In the genomic region with DNA sequence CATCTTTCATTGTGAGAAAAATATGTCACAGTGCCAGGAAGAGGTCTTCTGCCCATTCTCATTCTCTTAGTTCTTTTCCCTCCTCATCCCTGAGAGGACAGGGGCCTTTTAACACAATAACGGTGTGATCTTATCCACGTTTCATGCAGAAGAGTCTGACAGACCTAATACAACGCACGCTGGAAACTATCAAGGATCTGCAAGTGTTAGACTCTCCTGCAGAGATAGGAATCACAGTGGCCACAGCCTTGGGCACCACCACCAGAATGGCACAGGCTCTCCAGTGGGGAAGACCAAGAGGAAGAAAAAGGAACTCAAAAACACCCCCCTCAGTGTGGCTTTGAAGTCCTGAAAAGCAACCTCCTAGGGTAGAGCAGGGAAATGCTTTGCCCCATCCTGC, we compare ENCODE assay signal across 24 cellular contexts.
DNase-seq lines count a peak whose midpoint lies in the region; ATAC-seq and TF ChIP-seq lines count a peak whose summit lies in the region.
"Had no signal": no experiment of that assay in that cellular context is flagged by ENCODE, and none has a peak within 500 bp of the region (broad histone marks: within the 10 kb centered on the region; RNA-seq: fewer than 3 reads in every experiment).

No MANE protein-coding gene starts in this region.

- H3K27me3 ChIP-seq in SK-N-SH (ENCODE audit: insufficient read depth) (no peaks in the 10 kb centered on the region), MM.1S (replicated peaks; ENCODE audit: insufficient read depth, low read length) (no peaks in the 10 kb centered on the region), endodermal cell (ENCODE audit: control insufficient read depth, insufficient read depth, low read length, poor library complexity, severe bottlenecking) (no peaks in the 10 kb centered on the region), neural progenitor cell (no peaks in the 10 kb centered on the region)
- H3K27me3 ChIP-seq: BE2C; BLaER1 treated with 17β-estradiol and CSF1 and Interleukin-3, amounts not matched to agents 10 nM and 100 nM had no signal

- H3F3A ChIP-seq in SK-N-SH (replicated peaks; ENCODE audit: insufficient read depth) (no peaks in the 10 kb centered on the region), MM.1S (ENCODE audit: insufficient read depth, low read length) (peaks cover 17% of the 10 kb centered on the region), neural progenitor cell (ENCODE audit: low read depth) (no peaks in the 10 kb centered on the region)

- H3K36me3 Mint-ChIP-seq in endodermal cell (ENCODE audit: low read depth) (peaks cover 15% of the 10 kb centered on the region), neural progenitor cell (peaks cover 3% of the 10 kb centered on the region)
- H3K36me3 Mint-ChIP-seq: CD14-positive monocyte; CD8-positive, alpha-beta memory T cell had no signal

- 30% methylated on average over 4 of the region's 4 CpGs for WGBS in SK-N-SH (ENCODE audit: low lambda C conversion rate)
- WGBS in endodermal cell (ENCODE audit: insufficient coverage in 1 of 2, insufficient read length in 1 of 2), 2 experiments = 40 to 59% methylated on average over 1 to 4 of the region's 4 CpGs

- ATAC-seq in SK-N-SH treated with all-trans-retinoic acid at 6 μM for 48 hours (no peak; the same call in 2 of the 3 replicates), GM18502 (IDR thresholded peaks at IDR 0.05; ENCODE audit: poor library complexity, unreplicated experiment) (no peak), GM18511 (IDR thresholded peaks at IDR 0.05; ENCODE audit: unreplicated experiment) (no peak)
- ATAC-seq: HCT116 had no signal

- peaks cover 0 to 9% of the 10 kb centered on the region in 2 experiments for H3K36me3 ChIP-seq in SK-N-SH (replicated peaks in 1 of 2; ENCODE audit: control insufficient read depth in 1 of 2, insufficient read depth in 2 of 2, low read length in 1 of 2)
- H3K36me3 ChIP-seq in MM.1S (replicated peaks; ENCODE audit: insufficient read depth, low read length) = no peaks in the 10 kb centered on the region
- no peaks in the 10 kb centered on the region for H3K36me3 ChIP-seq in endodermal cell (ENCODE audit: control insufficient read depth, insufficient read depth, low read length)
- H3K36me3 ChIP-seq in neural progenitor cell = no peaks in the 10 kb centered on the region
- H3K36me3 ChIP-seq: BLaER1 treated with 17β-estradiol and CSF1 and Interleukin-3, amounts not matched to agents 10 nM and 100 nM had no signal

- H2AFZ ChIP-seq in SK-N-SH (ENCODE audit: low read depth) (no peak overlapping the region), MM.1S (ENCODE audit: low read length) (0 out of 2 replicates have a peak overlapping the region, but pooled peaks have one; percentile 29), neural progenitor cell (replicated peaks) (no peak overlapping the region)
- H2AFZ ChIP-seq: GM23248 had no signal

- H3K9me3 Mint-ChIP-seq in endodermal cell (no peaks in the 10 kb centered on the region), neural progenitor cell (no peaks in the 10 kb centered on the region)
- H3K9me3 Mint-ChIP-seq: CD4-positive, alpha-beta T cell; CD8-positive, alpha-beta memory T cell; H9 had no signal

- DNase-seq in SK-N-SH (peak; percentile 40), MM.1S (no peak), endodermal cell (peak; percentile 65), neural progenitor cell (ENCODE audit: low spot score) (no peak), mucosa of gallbladder (ENCODE audit: low spot score) (no peak)
- DNase-seq: ACHN; AML-193; BE2C; CD4-positive, alpha-beta T cell; CD8-positive, alpha-beta memory T cell; DMS 273 treated with DMSO at 0.1 percent for 48 hours; DMS79; EL; GF-D8; GM23248; H9 had no signal

- no peak for TF ChIP-seq RAD21 in SK-N-SH (IDR thresholded peaks at IDR 0.05; ENCODE audit: low read length)

- H3K27ac Mint-ChIP-seq in endodermal cell (no peak overlapping the region), neural progenitor cell (peak overlapping the region; percentile 30)
- H3K27ac Mint-ChIP-seq: CD14-positive monocyte; CD4-positive, alpha-beta T cell; CD8-positive, alpha-beta memory T cell; H9 had no signal

- no peaks in the 10 kb centered on the region for H3K9me3 ChIP-seq in SK-N-SH
- H3K9me3 ChIP-seq in MM.1S (replicated peaks; ENCODE audit: insufficient read depth, low read length) = no peaks in the 10 kb centered on the region
- H3K9me3 ChIP-seq in endodermal cell (ENCODE audit: control insufficient read depth, low read length) = no peaks in the 10 kb centered on the region
- H3K9me3 ChIP-seq in neural progenitor cell (ENCODE audit: low read depth) = no peaks in the 10 kb centered on the region
- H3K9me3 ChIP-seq: BE2C; BLaER1 treated with 17β-estradiol and CSF1 and Interleukin-3, amounts not matched to agents 10 nM and 100 nM had no signal

- H3K4me1 ChIP-seq in SK-N-SH (ENCODE audit: control insufficient read depth in 1 of 2, insufficient read depth in 2 of 2, low read depth in 1 of 2, low read length in 1 of 2) = peaks cover 0 to 18% of the 10 kb centered on the region in 2 experiments; a peak in 2 of 4 replicates
- peaks cover 26% of the 10 kb centered on the region for H3K4me1 ChIP-seq in MM.1S (ENCODE audit: low read length)
- peaks cover 24% of the 10 kb centered on the region for H3K4me1 ChIP-seq in endodermal cell (ENCODE audit: control insufficient read depth, insufficient read depth, low read length)
- H3K4me1 ChIP-seq in neural progenitor cell = no peaks in the 10 kb centered on the region

- H3K4me3 Mint-ChIP-seq in endodermal cell = no peak overlapping the region
- H3K4me3 Mint-ChIP-seq in neural progenitor cell = no peak overlapping the region
- H3K4me3 Mint-ChIP-seq: CD14-positive monocyte; CD4-positive, alpha-beta T cell; CD8-positive, alpha-beta memory T cell; H9 had no signal

- H3K79me2 ChIP-seq in SK-N-SH (ENCODE audit: insufficient read depth) (no peaks in the 10 kb centered on the region), MM.1S (ENCODE audit: low read length) (no peaks in the 10 kb centered on the region), neural progenitor cell (ENCODE audit: low read depth) (no peaks in the 10 kb centered on the region)

- CTCF ChIA-PET in SK-N-SH (lab: Yijun Ruan, JAX) = interaction anchor here (0.7 to 1.8 kb wide), 4 partner anchors 20 to 294 kb away, joined by 3 to 4 read pairs (median 3); no protein-coding TSS in a partner anchor

- TF ChIP-seq CTCF in SK-N-SH (IDR thresholded peaks at IDR 0.05) (no peak), MM.1S (IDR thresholded peaks at IDR 0.05; ENCODE audit: low read length) (no peak), endodermal cell (conservative IDR thresholded peaks at IDR 0.05) (no peak), neural progenitor cell (IDR thresholded peaks at IDR 0.05) (no peak)

- POLR2A ChIA-PET in SK-N-SH (lab: Yijun Ruan, JAX) = no interaction called here

- peaks cover 28% of the 10 kb centered on the region for H3K4me1 Mint-ChIP-seq in endodermal cell
- peaks cover 10% of the 10 kb centered on the region for H3K4me1 Mint-ChIP-seq in neural progenitor cell
- H3K4me1 Mint-ChIP-seq: CD14-positive monocyte; CD8-positive, alpha-beta memory T cell had no signal

- H3K27me3 Mint-ChIP-seq in endodermal cell (ENCODE audit: insufficient read depth) = no peaks in the 10 kb centered on the region
- H3K27me3 Mint-ChIP-seq in neural progenitor cell (ENCODE audit: insufficient read depth, low read depth) = no peaks in the 10 kb centered on the region
- H3K27me3 Mint-ChIP-seq: CD4-positive, alpha-beta T cell; CD8-positive, alpha-beta memory T cell had no signal

- H4K20me1 ChIP-seq in SK-N-SH (ENCODE audit: insufficient read depth) = no peaks in the 10 kb centered on the region
- H4K20me1 ChIP-seq in MM.1S (ENCODE audit: insufficient read depth, low read length) = no peaks in the 10 kb centered on the region
- no peaks in the 10 kb centered on the region for H4K20me1 ChIP-seq in neural progenitor cell (ENCODE audit: low read depth)
- H4K20me1 ChIP-seq: BLaER1 treated with 17β-estradiol and CSF1 and Interleukin-3, amounts not matched to agents 10 nM and 100 nM had no signal

- H3K9me2 ChIP-seq in SK-N-SH (no peaks in the 10 kb centered on the region), MM.1S (replicated peaks; ENCODE audit: insufficient read depth, low read length) (no peaks in the 10 kb centered on the region)

- H3K4me2 ChIP-seq in SK-N-SH = no peak overlapping the region
- peak overlapping the region; percentile 76 for H3K4me2 ChIP-seq in MM.1S (ENCODE audit: low read depth, low read length)
- no peak overlapping the region for H3K4me2 ChIP-seq in neural progenitor cell

- peak in 1 of 2 experiments; percentile 54; a peak in 1 of 4 replicates for TF ChIP-seq EP300 in SK-N-SH (IDR thresholded peaks at IDR 0.05; ENCODE audit: borderline replicate concordance in 1 of 2, low read depth in 1 of 2, low read length in 1 of 2)

- peak overlapping the region in 1 of 2 experiments; percentile 65; a peak in 2 of 4 replicates for H3K27ac ChIP-seq in SK-N-SH (ENCODE audit: low read depth in 2 of 2, low read length in 1 of 2)
- H3K27ac ChIP-seq in MM.1S (ENCODE audit: low read length) = peak overlapping the region; percentile 57; the same call in 1 of the 2 replicates
- H3K27ac ChIP-seq in endodermal cell (ENCODE audit: low read depth, low read length) = no peak overlapping the region
- no peak overlapping the region for H3K27ac ChIP-seq in neural progenitor cell
- H3K27ac ChIP-seq: 22Rv1; BLaER1 treated with 17β-estradiol and CSF1 and Interleukin-3, amounts not matched to agents 10 nM and 100 nM; GM23248 had no signal

- H3K4me3 ChIP-seq in SK-N-SH (ENCODE audit: low read depth in 2 of 2, low read length in 1 of 2) (no peak overlapping the region), MM.1S (ENCODE audit: low read length) (no peak overlapping the region), endodermal cell (ENCODE audit: low read length) (no peak overlapping the region), neural progenitor cell (no peak overlapping the region)
- H3K4me3 ChIP-seq: BLaER1 treated with 17β-estradiol and CSF1 and Interleukin-3, amounts not matched to agents 10 nM and 100 nM; GM12878; GM23248 had no signal

- H3K9ac ChIP-seq in SK-N-SH (no peak overlapping the region), MM.1S (ENCODE audit: low read length) (no peak overlapping the region; the same call in 1 of the 2 replicates), endodermal cell (ENCODE audit: extremely low read depth, low read length, poor library complexity, severe bottlenecking) (no peak overlapping the region), neural progenitor cell (no peak overlapping the region)
- H3K9ac ChIP-seq: BLaER1 treated with 17β-estradiol and CSF1 and Interleukin-3, amounts not matched to agents 10 nM and 100 nM; GM23248 had no signal

TF ChIP-seq in SK-N-SH, 30 proteins besides CTCF, POLR2A, EP300 and RAD21 (continues in another document):
- no peak for TF ChIP-seq TCF12 (IDR thresholded peaks at IDR 0.05)
- no peak for TF ChIP-seq JUND (IDR thresholded peaks at IDR 0.05)
- 0 out of 2 replicates have a peak, but pooled peaks have one; percentile 37 for TF ChIP-seq FOXJ3 (CRISPR knock-in tag; IDR thresholded peaks at IDR 0.05)
- no peak for TF ChIP-seq GABPA (IDR thresholded peaks at IDR 0.05; ENCODE audit: low read depth)

TF ChIP-seq in SK-N-SH treated with all-trans-retinoic acid at 6 μM for 48 hours, 23 proteins besides CTCF, POLR2A, EP300 and RAD21 (continues in another document):
- no peak for TF ChIP-seq TCF4 (CRISPR knock-in tag; IDR thresholded peaks at IDR 0.05; ENCODE audit: borderline replicate concordance)

Comparison
In these comparisons a context has a peak if more than half of its experiments do, and no peak if none do; other contexts are left out.
1. DNase-seq: peak in SK-N-SH (single experiment) and endodermal cell (single experiment); none in MM.1S (single experiment), neural progenitor cell (single experiment) and mucosa of gallbladder (single experiment).